8 cellular contexts compared by ENCODE assay signal in the genomic region with DNA sequence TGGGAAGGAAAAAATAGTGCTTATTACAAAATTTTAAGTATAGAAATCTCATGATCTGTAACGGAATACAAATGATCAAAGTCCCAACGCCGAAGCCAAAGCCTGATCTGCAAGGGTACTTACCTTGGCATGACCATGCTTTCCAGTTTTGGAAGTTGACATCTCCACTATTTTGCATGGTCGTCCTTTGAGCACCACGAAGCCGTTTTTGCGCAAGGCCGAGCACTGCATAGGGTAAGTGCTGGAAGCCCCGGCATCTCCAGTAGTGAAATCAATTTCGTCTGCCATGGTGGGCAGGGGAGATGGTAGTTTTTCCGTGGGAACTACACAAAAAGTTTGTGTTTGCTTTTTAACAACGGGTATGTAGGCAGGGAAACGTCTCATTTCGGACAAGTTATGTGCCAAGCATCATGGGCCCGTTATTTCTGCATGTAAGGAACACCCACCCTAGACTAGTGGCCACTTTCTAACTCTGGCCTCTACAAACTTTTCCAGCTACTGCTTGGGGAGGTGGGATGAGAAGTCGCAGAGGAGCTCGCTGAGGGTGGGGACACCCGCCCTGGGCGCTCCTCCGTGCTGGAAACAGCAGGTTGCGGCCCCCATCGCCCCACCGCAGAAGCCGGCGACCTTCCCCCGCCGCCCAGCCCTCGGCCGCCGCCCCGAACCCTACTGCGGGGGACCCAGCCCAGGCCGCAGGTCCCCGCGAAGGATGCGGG. TPM values are rescaled to one million over a fixed set of nuclear protein-coding genes. Genes with fewer than 3 reads are reported as not detected.
DNase-seq lines count a peak whose midpoint lies in the region; ATAC-seq, FAIRE-seq and TF ChIP-seq lines count a peak whose summit lies in the region.

No MANE protein-coding gene starts in this region.

- H3K4me3 ChIP-seq in WI38 (ENCODE audit: low read depth, low read length): peak overlapping the region; percentile 81
- peak overlapping the region; percentile 62 to 84 for H3K4me3 ChIP-seq in gastroesophageal sphincter
- H3K4me3 ChIP-seq in pancreas: peak overlapping the region; percentile 69 to 83 (median 76)

- peak; percentile 28 for DNase-seq in DMS114 treated with DMSO at 0.1 percent for 48 hours (lab: John Stamatoyannopoulos, UW; ENCODE audit: unreplicated experiment)
- DNase-seq in pancreas: peak in 2 of 6 donors; percentile 17 to 70
- no peak for DNase-seq in midbrain (lab: John Stamatoyannopoulos, UW)
- no peak for DNase-seq in hippocampal formation (lab: John Stamatoyannopoulos, UW)

- H3K36me3 ChIP-seq in gastroesophageal sphincter: no peaks in the 10 kb centered on the region
- no peaks in the 10 kb centered on the region for H3K36me3 ChIP-seq in pancreas

- TF ChIP-seq POLR2A in gastroesophageal sphincter (IDR thresholded peaks at IDR 0.05): no peak

- intact Hi-C loops in pancreas (cut with DNase I): no loop called here

- TF ChIP-seq CTCF in WI38 (IDR thresholded peaks at IDR 0.05; ENCODE audit: low read depth, low read length) (no peak), gastroesophageal sphincter (IDR thresholded peaks at IDR 0.05) (no peak), pancreas (IDR thresholded peaks at IDR 0.05) (no peak)

- H3K27ac ChIP-seq in gastroesophageal sphincter (peak overlapping the region in 3 of 4 donors; percentile 59 to 84 (median 83)), pancreas (peak overlapping the region in 1 of 4 donors; percentile 44)

- H3K4me1 ChIP-seq in gastroesophageal sphincter (peaks cover 0 to 25% (median 4%) of the 10 kb centered on the region in 3 donors), pancreas (peaks cover 0 to 9% (median 0%) of the 10 kb centered on the region in 3 donors)

- ATAC-seq in HG02763 (IDR thresholded peaks at IDR 0.05; ENCODE audit: unreplicated experiment) (peak; percentile 13), gastroesophageal sphincter (no peak), pancreas (peak in 3 of 4 donors; percentile 1 to 9 (median 6)), GM21381 (IDR thresholded peaks at IDR 0.05; ENCODE audit: unreplicated experiment) (no peak)

- no peak for FAIRE-seq in pancreas (lab: Jason Lieb, UNC)

- H3K9me3 ChIP-seq in gastroesophageal sphincter (peaks cover 0 to 26% (median 0%) of the 10 kb centered on the region in 3 donors), pancreas (no peaks in the 10 kb centered on the region)

- WGBS in gastroesophageal sphincter (ENCODE audit: low coverage in 1 of 2), 2 donors: 23 to 38% methylated on average over 8 to 15 of the region's 36 CpGs
- 16 to 23% methylated on average over 25 to 36 of the region's 36 CpGs for WGBS in pancreas, 2 donors

- no peak for TF ChIP-seq EP300 in gastroesophageal sphincter (IDR thresholded peaks at IDR 0.05)

- H3K27me3 ChIP-seq in gastroesophageal sphincter (no peaks in the 10 kb centered on the region), pancreas (no peaks in the 10 kb centered on the region)

RNA-seq across cellular contexts. Expression of a gene that starts 0.8 kb away (rescaled TPM):
- total RNA-seq in gastroesophageal sphincter (10 to 100 TPM in 3 of 4 donors, 1 to 10 TPM in 1; 9.6 to 15.1 (median 11.2) TPM), pancreas (1 to 10 TPM; 1.9 to 6.7 (median 4.2) TPM)
- 1 to 10 TPM in 1 of 2 donors, under 1 TPM in 1; 0.99 to 1.6 TPM for polyA plus RNA-seq in pancreas

RNA-seq across cellular contexts. Expression of a gene that starts 37.7 kb away (rescaled TPM):
- total RNA-seq in gastroesophageal sphincter: 10 to 100 TPM; 19.3 to 76.1 (median 51.9) TPM
- total RNA-seq in pancreas: 10 to 100 TPM; 10.4 to 53.3 (median 27.2) TPM
- 10 to 100 TPM; 60.8 to 89.0 TPM for polyA plus RNA-seq in pancreas

Comparison
In these comparisons a context has a peak if more than half of its experiments do, and no peak if none do; other contexts are left out.
1. ATAC-seq: peak in HG02763 (single experiment) and pancreas (3 of 4); none in gastroesophageal sphincter (single experiment) and GM21381 (single experiment).
2. Peak in every context shown above with its lines, with median percentiles within 50 percentile points of each other: H3K4me3 ChIP-seq.